Comparison of ENCODE assay signal across 21 cellular contexts in genomic region chr3:24272408-24272807, GRCh38.
DNase-seq lines count a peak whose midpoint lies in the region; ATAC-seq, FAIRE-seq and TF ChIP-seq lines count a peak whose summit lies in the region.
"Had no signal": no experiment of that assay in that cellular context is flagged by ENCODE, and none has a peak within 500 bp of the region (broad histone marks: within the 10 kb centered on the region; RNA-seq: fewer than 3 reads in every experiment).

No MANE protein-coding gene starts in this region.

- no peak for FAIRE-seq in bronchial epithelial cell (lab: Jason Lieb, UNC)
- FAIRE-seq: H54 had no signal

- TF ChIP-seq POLR2A in esophagus muscularis mucosa (IDR thresholded peaks at IDR 0.05; ENCODE audit: low read depth) = no peak

- H3F3A ChIP-seq in PC-9 (ENCODE audit: insufficient read depth, low read depth) = 0 out of 2 replicates have a peak, but pooled peaks cover 6% of the 10 kb centered on the region

- peak overlapping the region; percentile 54 for H3K4me2 ChIP-seq in PC-9

- peak overlapping the region; percentile 33 for H3K27ac Mint-ChIP-seq in progenitor cell of endocrine pancreas
- H3K27ac Mint-ChIP-seq: HFFc6 had no signal

- peaks cover 8% of the 10 kb centered on the region for H3K4me1 Mint-ChIP-seq in progenitor cell of endocrine pancreas (ENCODE audit: low read depth)

- H3K27me3 ChIP-seq in PC-9 (ENCODE audit: insufficient read depth, low read depth) (no peaks in the 10 kb centered on the region), bronchial epithelial cell (ENCODE audit: control insufficient read depth, insufficient read depth, low read length) (no peaks in the 10 kb centered on the region), esophagus muscularis mucosa (no peaks in the 10 kb centered on the region)
- H3K27me3 ChIP-seq: BE2C had no signal

- POLR2A ChIA-PET in PC-9 (lab: Charles Lee; ENCODE audit: unreplicated experiment) = no interaction called here

- TF ChIP-seq CTCF in PC-9 (conservative IDR thresholded peaks at IDR 0.05) (no peak), bronchial epithelial cell (IDR thresholded peaks at IDR 0.05; ENCODE audit: insufficient read depth, low read length, severe bottlenecking) (no peak), progenitor cell of endocrine pancreas (IDR thresholded peaks at IDR 0.05; ENCODE audit: unreplicated experiment) (no peak), esophagus muscularis mucosa (IDR thresholded peaks at IDR 0.05) (no peak), GM20000 (IDR thresholded peaks at IDR 0.05; ENCODE audit: extremely low read depth, missing control alignments) (no peak)

- ATAC-seq in HG02678 (IDR thresholded peaks at IDR 0.05; ENCODE audit: unreplicated experiment) = no peak

- H3K4me1 ChIP-seq in PC-9 (replicated peaks; ENCODE audit: insufficient read depth) (peaks cover 31% of the 10 kb centered on the region), esophagus muscularis mucosa (peaks cover 0 to 3% (median 0%) of the 10 kb centered on the region in 4 donors)
- H3K4me1 ChIP-seq: BE2C had no signal

- H3K27me3 Mint-ChIP-seq in progenitor cell of endocrine pancreas = no peaks in the 10 kb centered on the region

- no peaks in the 10 kb centered on the region for H3K36me3 Mint-ChIP-seq in progenitor cell of endocrine pancreas (ENCODE audit: insufficient read depth)

- DNase-seq in HCEC 1CT (peak; percentile 35), PC-9 (no peak), bronchial epithelial cell (ENCODE audit: low read depth) (peak; percentile 44), progenitor cell of endocrine pancreas (ENCODE audit: low spot score, unreplicated experiment) (no peak), esophagus muscularis mucosa (ENCODE audit: extremely low spot score) (no peak), GM20000 (ENCODE audit: low spot score) (no peak), hepatic stellate cell (ENCODE audit: low spot score) (no peak)
- DNase-seq: BE2C, DMS79, HFFc6, KBM-7, NCI-H1105, NCI-H146, NCI-H2029 treated with DMSO at 0.1 percent for 48 hours, NCI-H524 treated with DMSO at 0.1 percent for 48 hours, NCI-H82, SHP77 treated with DMSO at 0.1 percent for 48 hours had no signal

- no peaks in the 10 kb centered on the region for H4K20me1 ChIP-seq in PC-9 (ENCODE audit: insufficient read depth)

- no peaks in the 10 kb centered on the region for H3K9me3 ChIP-seq in PC-9 (ENCODE audit: insufficient read depth, low read depth)
- no peaks in the 10 kb centered on the region for H3K9me3 ChIP-seq in esophagus muscularis mucosa
- H3K9me3 ChIP-seq: BE2C had no signal

- 0 out of 2 replicates have a peak, but pooled peaks cover 3% of the 10 kb centered on the region for H3K36me3 ChIP-seq in PC-9 (ENCODE audit: low read depth)
- no peaks in the 10 kb centered on the region for H3K36me3 ChIP-seq in bronchial epithelial cell (ENCODE audit: control insufficient read depth, insufficient read depth, low read length)
- H3K36me3 ChIP-seq in esophagus muscularis mucosa = no peaks in the 10 kb centered on the region
- H3K36me3 ChIP-seq: BE2C had no signal

- H3K27ac ChIP-seq in PC-9 (peak overlapping the region; percentile 82), esophagus muscularis mucosa (replicated peaks in 1 of 4) (no peak overlapping the region)
- H3K27ac ChIP-seq: HL-60, SK-N-MC had no signal

- H2AFZ ChIP-seq in PC-9 = no peak overlapping the region

- TF ChIP-seq EP300 in esophagus muscularis mucosa (IDR thresholded peaks at IDR 0.05) = no peak

- no TSS peak for BruUV-seq in PC-9 (replicated peaks; lab: Mats Ljungman, UMichigan)

- H3K4me3 ChIP-seq in PC-9 (no peak overlapping the region), bronchial epithelial cell (ENCODE audit: low read depth, low read length) (no peak overlapping the region), esophagus muscularis mucosa (no peak overlapping the region)
- H3K4me3 ChIP-seq: SK-N-MC had no signal

- H3K79me2 ChIP-seq in PC-9 (ENCODE audit: low read depth) = no peaks in the 10 kb centered on the region

- intact Hi-C loops in PC-9 (cut with micrococcal nuclease; ENCODE audit: unreplicated experiment) (no loop called here), esophagus muscularis mucosa (cut with DNase I) (no loop called here)

- no peaks in the 10 kb centered on the region for H3K9me2 ChIP-seq in PC-9 (ENCODE audit: insufficient read depth)

- H3K9me3 Mint-ChIP-seq in progenitor cell of endocrine pancreas (ENCODE audit: low read depth) = no peaks in the 10 kb centered on the region
- H3K9me3 Mint-ChIP-seq: HFFc6 had no signal

- H3K4me3 Mint-ChIP-seq in progenitor cell of endocrine pancreas (ENCODE audit: low read depth) = no peak overlapping the region
- H3K4me3 Mint-ChIP-seq: HFFc6 had no signal

- CTCF ChIA-PET in PC-9 (lab: Charles Lee) = no interaction called here

Comparison
In these comparisons a context has a peak if more than half of its experiments do, and no peak if none do; other contexts are left out.
1. DNase-seq: peak in HCEC 1CT (single experiment) and bronchial epithelial cell (single experiment); none in PC-9 (0 of 2), progenitor cell of endocrine pancreas (single experiment), esophagus muscularis mucosa (single experiment), GM20000 (single experiment) and hepatic stellate cell (single experiment).